ENCODE assay signal across 1 cellular context in genomic region chr1:31897534-31898100, GRCh38.
TF ChIP-seq lines count a peak whose summit lies in the region.

No MANE protein-coding gene starts in this region.

TF ChIP-seq in HEK293, 187 proteins besides CTCF, POLR2A, EP300 and RAD21 (continued from another document):
- TF ChIP-seq, protein P1, sequence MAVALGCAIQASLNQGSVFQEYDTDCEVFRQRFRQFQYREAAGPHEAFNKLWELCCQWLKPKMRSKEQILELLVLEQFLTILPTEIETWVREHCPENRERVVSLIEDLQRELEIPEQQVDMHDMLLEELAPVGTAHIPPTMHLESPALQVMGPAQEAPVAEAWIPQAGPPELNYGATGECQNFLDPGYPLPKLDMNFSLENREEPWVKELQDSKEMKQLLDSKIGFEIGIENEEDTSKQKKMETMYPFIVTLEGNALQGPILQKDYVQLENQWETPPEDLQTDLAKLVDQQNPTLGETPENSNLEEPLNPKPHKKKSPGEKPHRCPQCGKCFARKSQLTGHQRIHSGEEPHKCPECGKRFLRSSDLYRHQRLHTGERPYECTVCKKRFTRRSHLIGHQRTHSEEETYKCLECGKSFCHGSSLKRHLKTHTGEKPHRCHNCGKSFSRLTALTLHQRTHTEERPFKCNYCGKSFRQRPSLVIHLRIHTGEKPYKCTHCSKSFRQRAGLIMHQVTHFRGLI (tag by site-specific recombination; IDR thresholded peaks at IDR 0.05): no peak
- no peak for TF ChIP-seq PRDM1 (tag by site-specific recombination; IDR thresholded peaks at IDR 0.05)
- no peak for TF ChIP-seq YY2 (tag by site-specific recombination; IDR thresholded peaks at IDR 0.05)
- TF ChIP-seq ZNF112 (tag by site-specific recombination; IDR thresholded peaks at IDR 0.05): no peak
- TF ChIP-seq ZBTB20 (tag by site-specific recombination; IDR thresholded peaks at IDR 0.05): 0 out of 2 replicates have a peak, but pooled peaks have one; percentile 21
- TF ChIP-seq SP2 (tag by site-specific recombination; IDR thresholded peaks at IDR 0.05): no peak
- no peak for TF ChIP-seq TCF7L2 (IDR thresholded peaks at IDR 0.05; ENCODE audit: borderline replicate concordance, low read depth, low read length)
- peak; percentile 82; the same call in 1 of the 2 replicates for TF ChIP-seq ZNF362 (tag by site-specific recombination; IDR thresholded peaks at IDR 0.05)
- 0 out of 2 replicates have a peak, but pooled peaks have one; percentile 52 for TF ChIP-seq ZNF600 (tag by site-specific recombination; IDR thresholded peaks at IDR 0.05)
- TF ChIP-seq ZNF677 (tag by site-specific recombination; IDR thresholded peaks at IDR 0.05): no peak
- no peak for TF ChIP-seq ZNF280C (tag by site-specific recombination; IDR thresholded peaks at IDR 0.05)
- 0 out of 2 replicates have a peak, but pooled peaks have one; percentile 21 for TF ChIP-seq ZNF501 (tag by site-specific recombination; IDR thresholded peaks at IDR 0.05)
- TF ChIP-seq ZFHX2 (tag by site-specific recombination; conservative IDR thresholded peaks at IDR 0.05): no peak
- TF ChIP-seq ZBTB49 (tag by site-specific recombination; IDR thresholded peaks at IDR 0.05; ENCODE audit: low read depth): no peak
- no peak for TF ChIP-seq KLF9 (tag by site-specific recombination; IDR thresholded peaks at IDR 0.05; ENCODE audit: low read depth)
- TF ChIP-seq GLI4 (tag by site-specific recombination; IDR thresholded peaks at IDR 0.05): no peak
- no peak for TF ChIP-seq ZFP3 (tag by site-specific recombination; IDR thresholded peaks at IDR 0.05; ENCODE audit: low read depth)
- no peak for TF ChIP-seq ZNF544 (tag by site-specific recombination; IDR thresholded peaks at IDR 0.05)
- TF ChIP-seq ZNF514 (tag by site-specific recombination; IDR thresholded peaks at IDR 0.05): no peak
- no peak for TF ChIP-seq ZNF175 (tag by site-specific recombination; IDR thresholded peaks at IDR 0.05)
- peak; percentile 77 for TF ChIP-seq ZNF10 (tag by site-specific recombination; IDR thresholded peaks at IDR 0.05)
- no peak for TF ChIP-seq ZNF221 (tag by site-specific recombination; IDR thresholded peaks at IDR 0.05; ENCODE audit: borderline replicate concordance)
- no peak for TF ChIP-seq GLIS2 (tag by site-specific recombination; IDR thresholded peaks at IDR 0.05)
- TF ChIP-seq HOXD13 (CRISPR knock-in tag; IDR thresholded peaks at IDR 0.05; ENCODE audit: borderline replicate concordance): no peak
- TF ChIP-seq, protein P2, sequence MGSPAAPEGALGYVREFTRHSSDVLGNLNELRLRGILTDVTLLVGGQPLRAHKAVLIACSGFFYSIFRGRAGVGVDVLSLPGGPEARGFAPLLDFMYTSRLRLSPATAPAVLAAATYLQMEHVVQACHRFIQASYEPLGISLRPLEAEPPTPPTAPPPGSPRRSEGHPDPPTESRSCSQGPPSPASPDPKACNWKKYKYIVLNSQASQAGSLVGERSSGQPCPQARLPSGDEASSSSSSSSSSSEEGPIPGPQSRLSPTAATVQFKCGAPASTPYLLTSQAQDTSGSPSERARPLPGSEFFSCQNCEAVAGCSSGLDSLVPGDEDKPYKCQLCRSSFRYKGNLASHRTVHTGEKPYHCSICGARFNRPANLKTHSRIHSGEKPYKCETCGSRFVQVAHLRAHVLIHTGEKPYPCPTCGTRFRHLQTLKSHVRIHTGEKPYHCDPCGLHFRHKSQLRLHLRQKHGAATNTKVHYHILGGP (tag by site-specific recombination; IDR thresholded peaks at IDR 0.05): no peak
- TF ChIP-seq, protein P3, sequence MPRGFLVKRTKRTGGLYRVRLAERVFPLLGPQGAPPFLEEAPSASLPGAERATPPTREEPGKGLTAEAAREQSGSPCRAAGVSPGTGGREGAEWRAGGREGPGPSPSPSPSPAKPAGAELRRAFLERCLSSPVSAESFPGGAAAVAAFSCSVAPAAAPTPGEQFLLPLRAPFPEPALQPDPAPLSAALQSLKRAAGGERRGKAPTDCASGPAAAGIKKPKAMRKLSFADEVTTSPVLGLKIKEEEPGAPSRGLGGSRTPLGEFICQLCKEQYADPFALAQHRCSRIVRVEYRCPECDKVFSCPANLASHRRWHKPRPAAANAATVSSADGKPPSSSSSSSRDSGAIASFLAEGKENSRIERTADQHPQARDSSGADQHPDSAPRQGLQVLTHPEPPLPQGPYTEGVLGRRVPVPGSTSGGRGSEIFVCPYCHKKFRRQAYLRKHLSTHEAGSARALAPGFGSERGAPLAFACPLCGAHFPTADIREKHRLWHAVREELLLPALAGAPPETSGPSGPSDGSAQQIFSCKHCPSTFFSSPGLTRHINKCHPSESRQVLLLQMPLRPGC (tag by site-specific recombination; IDR thresholded peaks at IDR 0.05): peak; percentile 86
- no peak for TF ChIP-seq ZNF169 (tag by site-specific recombination; IDR thresholded peaks at IDR 0.05)
